ENCODE assay signal across 25 cellular contexts in the genomic region with DNA sequence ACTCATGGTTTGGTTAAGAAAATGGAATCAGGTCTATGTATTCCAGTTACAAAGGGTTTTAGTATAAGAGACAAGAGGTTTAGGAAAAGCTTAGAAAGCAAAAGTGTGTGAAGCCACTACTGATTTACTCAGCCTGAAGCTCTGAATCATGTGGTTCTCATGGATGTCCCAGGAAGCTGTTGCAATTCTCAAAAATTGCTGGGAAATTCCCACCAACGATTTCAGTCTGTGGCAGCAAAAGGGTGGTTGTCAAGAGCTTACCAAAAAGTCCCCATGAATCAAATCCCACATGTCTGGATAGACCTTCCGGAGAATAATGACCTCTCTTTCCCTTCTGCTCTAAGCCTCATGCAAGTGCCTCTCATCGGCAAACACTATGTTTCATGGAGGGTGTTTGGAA.
A peak's percentile ranks its signal among the peaks of the same experiment; 100 is the strongest.
DNase-seq lines count a peak whose midpoint lies in the region; ATAC-seq, FAIRE-seq and TF ChIP-seq lines count a peak whose summit lies in the region.
"Had no signal": no experiment of that assay in that cellular context is flagged by ENCODE, and none has a peak within 500 bp of the region (broad histone marks: within the 10 kb centered on the region; RNA-seq: fewer than 3 reads in every experiment).

No MANE protein-coding gene starts in this region.

- BruUV-seq in MCF 10A (replicated peaks; lab: Mats Ljungman, UMichigan): no TSS peak

- TF ChIP-seq CTCF in MCF 10A (IDR thresholded peaks at IDR 0.05; ENCODE audit: unreplicated experiment): no peak
- TF ChIP-seq CTCF in breast epithelium (IDR thresholded peaks at IDR 0.05): no peak
- TF ChIP-seq CTCF in bronchial epithelial cell (IDR thresholded peaks at IDR 0.05; ENCODE audit: insufficient read depth, low read length, severe bottlenecking): no peak
- no peak for TF ChIP-seq CTCF in thoracic aorta (IDR thresholded peaks at IDR 0.05)
- no peak for TF ChIP-seq CTCF in transverse colon (IDR thresholded peaks at IDR 0.05)

- H3K36me3 ChIP-seq in breast epithelium (no peaks in the 10 kb centered on the region), bronchial epithelial cell (ENCODE audit: control insufficient read depth, insufficient read depth, low read length) (no peaks in the 10 kb centered on the region), thoracic aorta (no peaks in the 10 kb centered on the region), transverse colon (no peaks in the 10 kb centered on the region)
- H3K36me3 ChIP-seq: esophagus squamous epithelium, lower lobe of right lung, tibial nerve had no signal

- no peak overlapping the region for H3K27ac ChIP-seq in breast epithelium
- no peak overlapping the region for H3K27ac ChIP-seq in thoracic aorta
- no peak overlapping the region for H3K27ac ChIP-seq in transverse colon
- H3K27ac ChIP-seq: 22Rv1, esophagus squamous epithelium, lower lobe of right lung, SK-N-MC, tibial nerve had no signal

- 42 to 50% methylated on average over 3 of the region's 3 CpGs for WGBS in transverse colon (ENCODE audit: low coverage in 1 of 2), 2 donors

- POLR2A ChIA-PET in MCF 10A (lab: Yijun Ruan, JAX): interaction anchor here (0.6 to 1.1 kb wide), 3 partner anchors 27 to 123 kb away, joined by 3 read pairs; no protein-coding TSS in a partner anchor

- no peaks in the 10 kb centered on the region for H3K9me3 Mint-ChIP-seq in MCF 10A (ENCODE audit: unreplicated experiment)
- H3K9me3 Mint-ChIP-seq: activated CD4-positive, alpha-beta T cell treated with anti-CD3 and anti-CD28 coated beads, Interleukin-2, amount 10 ng/mL, durations not matched to agents 24 days and 14 days had no signal

- H3K4me1 ChIP-seq in breast epithelium (no peaks in the 10 kb centered on the region), thoracic aorta (ENCODE audit: control insufficient read depth in 1 of 2, low read depth in 2 of 2) (peaks cover 13 to 27% of the 10 kb centered on the region in 2 donors), transverse colon (peaks cover 0 to 20% (median 4%) of the 10 kb centered on the region in 4 donors)

- intact Hi-C loops in MCF 10A (cut with micrococcal nuclease) (loop anchor here (10.0 kb wide), 1 partner anchor 327 kb away; no protein-coding TSS in a partner anchor), breast epithelium (cut with DNase I; ENCODE audit: low total_unique reads) (no loop called here), transverse colon (cut with DNase I; ENCODE audit: low total_unique reads) (no loop called here)

- no peaks in the 10 kb centered on the region for H3K36me3 Mint-ChIP-seq in MCF 10A (ENCODE audit: insufficient read depth, unreplicated experiment)

- TF ChIP-seq POLR2A in breast epithelium (IDR thresholded peaks at IDR 0.05): no peak
- no peak for TF ChIP-seq POLR2A in transverse colon (IDR thresholded peaks at IDR 0.05)

- no peaks in the 10 kb centered on the region for H3K27me3 ChIP-seq in breast epithelium
- no peaks in the 10 kb centered on the region for H3K27me3 ChIP-seq in bronchial epithelial cell (ENCODE audit: control insufficient read depth, insufficient read depth, low read length)
- H3K27me3 ChIP-seq in thoracic aorta (replicated peaks; ENCODE audit: insufficient read depth): no peaks in the 10 kb centered on the region
- H3K27me3 ChIP-seq in transverse colon: no peaks in the 10 kb centered on the region
- H3K27me3 ChIP-seq: esophagus squamous epithelium, tibial nerve had no signal

- H3K27ac Mint-ChIP-seq in MCF 10A (ENCODE audit: low read depth, unreplicated experiment): peak overlapping the region; percentile 70
- H3K27ac Mint-ChIP-seq: activated CD4-positive, alpha-beta T cell treated with anti-CD3 and anti-CD28 coated beads, Interleukin-2, amount 10 ng/mL, durations not matched to agents 24 days and 14 days; activated naive CD4-positive, alpha-beta T cell treated with anti-CD3 and anti-CD28 coated beads, Interleukin-2, amount 50 U/mL, for 72 hours; activated T-helper 17 cell treated with anti-CD3 and anti-CD28 coated beads, Interleukin-2, amount 50 U/mL, for 72 hours; stimulated activated naive CD8-positive, alpha-beta T cell treated with anti-CD3 and anti-CD28 coated beads, Interleukin-15, amount 100 ng/mL, for 72 hours had no signal

- H3K4me3 ChIP-seq in breast epithelium (no peak overlapping the region), bronchial epithelial cell (ENCODE audit: low read depth, low read length) (no peak overlapping the region), thoracic aorta (no peak overlapping the region), transverse colon (no peak overlapping the region)
- H3K4me3 ChIP-seq: esophagus squamous epithelium, lower lobe of right lung, SK-N-MC, tibial nerve had no signal

- DNase-seq in MCF 10A (ENCODE audit: unreplicated experiment) (peak; percentile 74), breast epithelium (ENCODE audit: low spot score in 2 of 2) (no peak), bronchial epithelial cell (ENCODE audit: low read depth) (peak; percentile 39), glomerular visceral epithelial cell (ENCODE audit: extremely low spot score) (peak; percentile 60), thoracic aorta (ENCODE audit: low spot score) (no peak), NCI-H1694 (lab: John Stamatoyannopoulos, UW) (no peak), transverse colon (no peak), NAMALWA (ENCODE audit: low spot score) (no peak)
- DNase-seq: activated CD4-positive, alpha-beta T cell treated with anti-CD3 and anti-CD28 coated beads, Interleukin-2, amount 10 ng/mL, durations not matched to agents 24 days and 14 days; effector CD8-positive, alpha-beta T cell; esophagus squamous epithelium; lower lobe of right lung; MM.1S; NCI-H1436; NCI-H2171; NCI-H526; occipital lobe; RPMI8226; stimulated activated CD4-positive, alpha-beta T cell treated with anti-CD3 and anti-CD28 coated beads, Interleukin-4, amount 100 ng/mL, for 4 hours; stimulated activated naive CD8-positive, alpha-beta T cell treated with anti-CD3 and anti-CD28 coated beads, Interleukin-15, amount 100 ng/mL, for 72 hours had no signal

- in situ Hi-C loops in transverse colon (cut with MboI; ENCODE audit: low pct_ligation_motif_present in 1 of 4, low pct_unique_long_range_greater_than_20kb in 1 of 4, low sequenced_read_pairs in 3 of 4): no loop called here

- CTCF ChIA-PET in MCF 10A (lab: Yijun Ruan, JAX): interaction anchor here (0.6 to 1.4 kb wide), 4 partner anchors 147 to 325 kb away, joined by 3 to 4 read pairs (median 4); no protein-coding TSS in a partner anchor

- peaks cover 9% of the 10 kb centered on the region for H3K4me1 Mint-ChIP-seq in MCF 10A (ENCODE audit: insufficient read depth, unreplicated experiment)
- H3K4me1 Mint-ChIP-seq: activated CD4-positive, alpha-beta T cell treated with anti-CD3 and anti-CD28 coated beads, Interleukin-2, amount 10 ng/mL, durations not matched to agents 24 days and 14 days; activated T-helper 17 cell treated with anti-CD3 and anti-CD28 coated beads, Interleukin-2, amount 50 U/mL, for 72 hours; stimulated activated naive CD8-positive, alpha-beta T cell treated with anti-CD3 and anti-CD28 coated beads, Interleukin-15, amount 100 ng/mL, for 72 hours had no signal

- no peak for TF ChIP-seq EP300 in transverse colon (IDR thresholded peaks at IDR 0.05; ENCODE audit: low read depth)

- FAIRE-seq in bronchial epithelial cell (lab: Jason Lieb, UNC): no peak

- ATAC-seq in thoracic aorta (ENCODE audit: insufficient number of reproducible peaks, low FRiP score, low read depth): peak; percentile 72
- ATAC-seq: activated naive CD4-positive, alpha-beta T cell treated with anti-CD3 and anti-CD28 coated beads, Interleukin-2, amount 50 U/mL, for 72 hours; activated T-helper 17 cell treated with anti-CD3 and anti-CD28 coated beads, Interleukin-2, amount 50 U/mL, for 72 hours; stimulated activated naive CD8-positive, alpha-beta T cell treated with anti-CD3 and anti-CD28 coated beads, Interleukin-15, amount 100 ng/mL, for 72 hours had no signal

- H3K9me3 ChIP-seq in breast epithelium (no peaks in the 10 kb centered on the region), thoracic aorta (no peaks in the 10 kb centered on the region), transverse colon (no peaks in the 10 kb centered on the region)
- H3K9me3 ChIP-seq: esophagus squamous epithelium, lower lobe of right lung, tibial nerve had no signal

- no peaks in the 10 kb centered on the region for H3K27me3 Mint-ChIP-seq in MCF 10A (ENCODE audit: insufficient read depth, unreplicated experiment)
- H3K27me3 Mint-ChIP-seq: activated CD4-positive, alpha-beta T cell treated with anti-CD3 and anti-CD28 coated beads, Interleukin-2, amount 10 ng/mL, durations not matched to agents 24 days and 14 days; activated T-helper 17 cell treated with anti-CD3 and anti-CD28 coated beads, Interleukin-2, amount 50 U/mL, for 72 hours; stimulated activated naive CD8-positive, alpha-beta T cell treated with anti-CD3 and anti-CD28 coated beads, Interleukin-15, amount 100 ng/mL, for 72 hours had no signal

- H3K4me3 Mint-ChIP-seq in MCF 10A (ENCODE audit: unreplicated experiment): no peak overlapping the region
- H3K4me3 Mint-ChIP-seq: activated CD4-positive, alpha-beta T cell treated with anti-CD3 and anti-CD28 coated beads, Interleukin-2, amount 10 ng/mL, durations not matched to agents 24 days and 14 days; activated T-helper 17 cell treated with anti-CD3 and anti-CD28 coated beads, Interleukin-2, amount 50 U/mL, for 72 hours; stimulated activated naive CD8-positive, alpha-beta T cell treated with anti-CD3 and anti-CD28 coated beads, Interleukin-15, amount 100 ng/mL, for 72 hours had no signal

Comparison
In these comparisons a context has a peak if more than half of its experiments do, and no peak if none do; other contexts are left out.
1. DNase-seq: peak in MCF 10A (single experiment), bronchial epithelial cell (single experiment) and glomerular visceral epithelial cell (single experiment); none in breast epithelium (0 of 2), thoracic aorta (single experiment), NCI-H1694 (single experiment), transverse colon (single experiment) and NAMALWA (single experiment).